8 cellular contexts compared by ENCODE assay signal in the genomic region with DNA sequence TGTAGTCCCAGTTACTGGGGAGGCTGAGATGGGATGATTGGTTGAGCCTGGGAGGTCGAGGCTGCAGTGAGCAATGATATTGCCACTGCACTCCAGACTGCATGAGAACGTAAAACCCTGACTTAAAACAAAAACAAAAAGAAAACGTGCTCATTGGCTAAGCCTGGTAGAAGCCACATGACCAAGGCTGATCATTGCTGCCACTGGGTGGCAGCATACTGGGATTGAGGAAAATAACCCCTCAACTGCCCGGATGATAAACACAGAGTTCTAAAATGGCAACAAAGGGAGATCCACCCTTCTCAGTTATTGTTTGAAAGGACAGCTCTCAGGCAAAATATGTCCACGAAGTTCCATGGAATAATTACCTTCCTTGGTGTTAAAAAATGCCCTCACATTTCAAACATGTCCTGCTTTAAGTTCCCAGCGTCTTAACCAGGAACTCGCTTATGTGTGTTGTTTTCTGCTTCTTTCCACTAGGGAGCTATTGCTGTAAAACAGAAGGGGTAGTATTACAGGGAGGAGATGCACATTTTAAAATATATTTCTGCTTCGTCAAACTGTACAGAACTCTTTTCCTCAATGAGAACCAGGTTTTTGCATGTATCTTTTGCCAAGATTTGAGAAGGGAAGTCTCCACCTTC.
A peak's percentile ranks its signal among the peaks of the same experiment; 100 is the strongest.
DNase-seq lines count a peak whose midpoint lies in the region; ATAC-seq and TF ChIP-seq lines count a peak whose summit lies in the region.

No MANE protein-coding gene starts in this region.

- no peaks in the 10 kb centered on the region for H3K36me3 ChIP-seq in heart right ventricle

- H3K4me3 ChIP-seq in heart right ventricle = no peak overlapping the region

- H3K4me1 ChIP-seq in heart right ventricle = no peaks in the 10 kb centered on the region

- peak; percentile 49 for DNase-seq in H4 (ENCODE audit: low spot score)
- DNase-seq in activated CD4-positive, CD25-positive, alpha-beta regulatory T cell treated with anti-CD3 and anti-CD28 coated beads, Interleukin-2, amount 50 U/mL, for 72 hours = peak; percentile 33
- DNase-seq in heart right ventricle = peak; percentile 16 to 23
- DNase-seq in stimulated activated CD4-positive, alpha-beta T cell treated with anti-CD3 and anti-CD28 coated beads, Interleukin-2, amount 100 ng/mL, for 24 hours = peak; percentile 41 to 55
- DNase-seq in epidermal melanocyte (ENCODE audit: insufficient read length, low spot score) = no peak

- H3K9me3 ChIP-seq in heart right ventricle = peaks cover 0 to 21% (median 11%) of the 10 kb centered on the region in 11 donors

- 63 to 71% methylated on average over 8 of the region's 8 CpGs for WGBS in heart right ventricle, 2 donors

- TF ChIP-seq CTCF in C4-2B (conservative IDR thresholded peaks at IDR 0.05) (peak; percentile 73), heart right ventricle (IDR thresholded peaks at IDR 0.05) (peak in 8 of 9 donors; percentile 11 to 72 (median 54))

- H3K27ac ChIP-seq in C4-2B (peak overlapping the region; percentile 17; the same call in 1 of the 2 replicates), heart right ventricle (no peak overlapping the region)

- ATAC-seq in heart right ventricle (peak in 2 of 8 donors; percentile 41 to 58), GM18870 (IDR thresholded peaks at IDR 0.05; ENCODE audit: unreplicated experiment) (no peak), GM21528 (IDR thresholded peaks at IDR 0.05; ENCODE audit: low FRiP score, unreplicated experiment) (no peak)

- intact Hi-C loops in heart right ventricle (cut with DNase I) = loop anchor here in 4 of 10 donors (5.0 to 10.0 kb wide), 2 partner anchors 677 to 680 kb away; partner anchors contain the start of gene MAF (in 4 of the 4)

- H3K27me3 ChIP-seq in heart right ventricle = no peaks in the 10 kb centered on the region
